In genomic region chr1:9651220-9651564, GRCh38 we compare ENCODE assay signal across 8 cellular contexts. TPM values are rescaled to one million over a fixed set of nuclear protein-coding genes. Genes with fewer than 3 reads are reported as not detected.
DNase-seq lines count a peak whose midpoint lies in the region; ATAC-seq lines count a peak whose summit lies in the region.

No MANE protein-coding gene starts in this region.

- POLR2A ChIA-PET in activated CD4-positive, alpha-beta memory T cell treated with anti-CD3 and anti-CD28 coated beads, Interleukin-2, amount 10 ng/mL, durations not matched to agents 7 days and 5 days (lab: Charles Lee) = interaction anchor here (0.6 to 7.4 kb wide), 9 partner anchors 8 to 814 kb away, joined by 3 to 422 read pairs (median 8); no protein-coding TSS in a partner anchor

- CTCF ChIA-PET in activated CD4-positive, alpha-beta memory T cell treated with anti-CD3 and anti-CD28 coated beads, Interleukin-2, amount 10 ng/mL, durations not matched to agents 7 days and 5 days (lab: Charles Lee) = interaction anchor here (1.1 to 7.6 kb wide), 4 partner anchors 12 to 66 kb away, joined by 3 to 144 read pairs (median 6); no protein-coding TSS in a partner anchor

- H3K4me1 Mint-ChIP-seq in T-helper 2 cell treated with Interferon-gamma antibody and Interleukin-4, amounts not matched to agents 5 μg/mL and 100 μg/mL, for 36 hours (ENCODE audit: low read depth) = peaks cover 42% of the 10 kb centered on the region
- H3K4me1 Mint-ChIP-seq in activated CD4-positive, alpha-beta memory T cell treated with anti-CD3 and anti-CD28 coated beads, Interleukin-2, amount 10 ng/mL, durations not matched to agents 7 days and 5 days = peaks cover 48% of the 10 kb centered on the region
- H3K4me1 Mint-ChIP-seq in stimulated activated naive B cell treated with anti-CD40 and anti-IgM and Interleukin-4, amounts not matched to agents 10 μg/mL and 1 μg/mL and 100 μg/mL, for 72 hours = peaks cover 36 to 72% of the 10 kb centered on the region in 2 donors

- no peaks in the 10 kb centered on the region for H3K27me3 Mint-ChIP-seq in T-helper 2 cell treated with Interferon-gamma antibody and Interleukin-4, amounts not matched to agents 5 μg/mL and 100 μg/mL, for 36 hours (ENCODE audit: low read depth)
- H3K27me3 Mint-ChIP-seq in activated CD4-positive, alpha-beta memory T cell treated with anti-CD3 and anti-CD28 coated beads, Interleukin-2, amount 10 ng/mL, durations not matched to agents 7 days and 5 days = no peaks in the 10 kb centered on the region
- H3K27me3 Mint-ChIP-seq in stimulated activated naive B cell treated with anti-CD40 and anti-IgM and Interleukin-4, amounts not matched to agents 10 μg/mL and 1 μg/mL and 100 μg/mL, for 72 hours = no peaks in the 10 kb centered on the region

- H3K36me3 Mint-ChIP-seq in T-helper 2 cell treated with Interferon-gamma antibody and Interleukin-4, amounts not matched to agents 5 μg/mL and 100 μg/mL, for 36 hours (ENCODE audit: low read depth) = peaks cover 45% of the 10 kb centered on the region
- H3K36me3 Mint-ChIP-seq in activated CD4-positive, alpha-beta memory T cell treated with anti-CD3 and anti-CD28 coated beads, Interleukin-2, amount 10 ng/mL, durations not matched to agents 7 days and 5 days (ENCODE audit: low read depth) = peaks cover 42% of the 10 kb centered on the region
- peaks cover 22 to 37% of the 10 kb centered on the region in 2 donors for H3K36me3 Mint-ChIP-seq in stimulated activated naive B cell treated with anti-CD40 and anti-IgM and Interleukin-4, amounts not matched to agents 10 μg/mL and 1 μg/mL and 100 μg/mL, for 72 hours

- H3K9me3 Mint-ChIP-seq in T-helper 2 cell treated with Interferon-gamma antibody and Interleukin-4, amounts not matched to agents 5 μg/mL and 100 μg/mL, for 36 hours = no peaks in the 10 kb centered on the region
- no peaks in the 10 kb centered on the region for H3K9me3 Mint-ChIP-seq in activated CD4-positive, alpha-beta memory T cell treated with anti-CD3 and anti-CD28 coated beads, Interleukin-2, amount 10 ng/mL, durations not matched to agents 7 days and 5 days
- no peaks in the 10 kb centered on the region for H3K9me3 Mint-ChIP-seq in stimulated activated naive B cell treated with anti-CD40 and anti-IgM and Interleukin-4, amounts not matched to agents 10 μg/mL and 1 μg/mL and 100 μg/mL, for 72 hours

- no peak for DNase-seq in T-helper 2 cell treated with Interferon-gamma antibody and Interleukin-4, amounts not matched to agents 5 μg/mL and 100 μg/mL, for 36 hours (ENCODE audit: low spot score)
- no peak for DNase-seq in T-helper 2 cell
- no peak for DNase-seq in activated CD4-positive, alpha-beta memory T cell treated with anti-CD3 and anti-CD28 coated beads, Interleukin-2, amount 10 ng/mL, durations not matched to agents 7 days and 5 days
- no peak for DNase-seq in stimulated activated naive B cell treated with anti-CD40 and anti-IgM and Interleukin-4, amounts not matched to agents 10 μg/mL and 1 μg/mL and 100 μg/mL, for 72 hours
- DNase-seq in NCI-H1092 (lab: John Stamatoyannopoulos, UW) = no peak
- no peak for DNase-seq in DMS153 (lab: John Stamatoyannopoulos, UW)
- DNase-seq in RPMI8226 = no peak

- peak overlapping the region; percentile 91 for H3K27ac Mint-ChIP-seq in T-helper 2 cell treated with Interferon-gamma antibody and Interleukin-4, amounts not matched to agents 5 μg/mL and 100 μg/mL, for 36 hours
- peak overlapping the region; percentile 98 for H3K27ac Mint-ChIP-seq in activated CD4-positive, alpha-beta memory T cell treated with anti-CD3 and anti-CD28 coated beads, Interleukin-2, amount 10 ng/mL, durations not matched to agents 7 days and 5 days
- peak overlapping the region; percentile 92 for H3K27ac Mint-ChIP-seq in stimulated activated naive B cell treated with anti-CD40 and anti-IgM and Interleukin-4, amounts not matched to agents 10 μg/mL and 1 μg/mL and 100 μg/mL, for 72 hours

- no peak for ATAC-seq in stimulated activated naive B cell treated with anti-CD40 and anti-IgM and Interleukin-4, amounts not matched to agents 10 μg/mL and 1 μg/mL and 100 μg/mL, for 72 hours (replicated peaks)

- peak overlapping the region; percentile 97 for H3K4me3 Mint-ChIP-seq in T-helper 2 cell treated with Interferon-gamma antibody and Interleukin-4, amounts not matched to agents 5 μg/mL and 100 μg/mL, for 36 hours
- H3K4me3 Mint-ChIP-seq in activated CD4-positive, alpha-beta memory T cell treated with anti-CD3 and anti-CD28 coated beads, Interleukin-2, amount 10 ng/mL, durations not matched to agents 7 days and 5 days = peak overlapping the region; percentile 95
- peak overlapping the region; percentile 94 to 97 for H3K4me3 Mint-ChIP-seq in stimulated activated naive B cell treated with anti-CD40 and anti-IgM and Interleukin-4, amounts not matched to agents 10 μg/mL and 1 μg/mL and 100 μg/mL, for 72 hours

- peak overlapping the region; percentile 48 for H3K4me3 ChIP-seq in iPS-11a (ENCODE audit: low read depth, low read length)

RNA-seq across cellular contexts. Expression of gene PIK3CD, which starts 0.3 kb away (rescaled TPM):
- total RNA-seq in activated CD4-positive, alpha-beta memory T cell treated with anti-CD3 and anti-CD28 coated beads, Interleukin-2, amount 10 ng/mL, durations not matched to agents 7 days and 5 days = 100 to 1,000 TPM; 211 to 214 TPM
